ENCODE assay signal across 2 cellular contexts in genomic region chr1:177959793-177960515, GRCh38.
TF ChIP-seq lines count a peak whose summit lies in the region.

No MANE protein-coding gene starts in this region.

TF ChIP-seq in HEK293T, 16 proteins besides CTCF, POLR2A, EP300 and RAD21 (continued from another document):
- TF ChIP-seq CTBP1 (IDR thresholded peaks at IDR 0.05; ENCODE audit: borderline replicate concordance) (no peak), ZNF384 (IDR thresholded peaks at IDR 0.05) (no peak), FOXM1 (IDR thresholded peaks at IDR 0.05; ENCODE audit: borderline replicate concordance) (no peak), TARDBP (IDR thresholded peaks at IDR 0.05) (no peak), FOXA1 (IDR thresholded peaks at IDR 0.05) (no peak)

TF ChIP-seq in SK-N-SH treated with all-trans-retinoic acid at 6 μM for 48 hours, 23 proteins besides CTCF, POLR2A, EP300 and RAD21 (continued from another document):
- no peak for TF ChIP-seq CREB5 (CRISPR knock-in tag; IDR thresholded peaks at IDR 0.05; ENCODE audit: low read depth)
- TF ChIP-seq CSRNP3 (CRISPR knock-in tag; IDR thresholded peaks at IDR 0.05): no peak
- no peak for TF ChIP-seq TOX (CRISPR knock-in tag; IDR thresholded peaks at IDR 0.05; ENCODE audit: borderline replicate concordance)
- no peak for TF ChIP-seq ZFP30 (CRISPR knock-in tag; IDR thresholded peaks at IDR 0.05)
- TF ChIP-seq ZFP3 (CRISPR knock-in tag; IDR thresholded peaks at IDR 0.05): no peak
- TF ChIP-seq SNAI2 (CRISPR knock-in tag; IDR thresholded peaks at IDR 0.05): no peak
- no peak for TF ChIP-seq ZNF565 (CRISPR knock-in tag; conservative IDR thresholded peaks at IDR 0.05; ENCODE audit: low read depth)
- TF ChIP-seq PPARA (CRISPR knock-in tag; IDR thresholded peaks at IDR 0.05; ENCODE audit: borderline replicate concordance): no peak
- no peak for TF ChIP-seq OSR1 (CRISPR knock-in tag; IDR thresholded peaks at IDR 0.05)
- TF ChIP-seq ARNTL (CRISPR knock-in tag; IDR thresholded peaks at IDR 0.05; ENCODE audit: borderline replicate concordance, low read depth): no peak
- no peak for TF ChIP-seq ZC3H10 (CRISPR knock-in tag; IDR thresholded peaks at IDR 0.05)
- TF ChIP-seq TSHZ2 (CRISPR knock-in tag; IDR thresholded peaks at IDR 0.05): no peak
- no peak for TF ChIP-seq GLIS3 (CRISPR knock-in tag; IDR thresholded peaks at IDR 0.05)
